ENCODE assay signal across 8 cellular contexts in the genomic region with DNA sequence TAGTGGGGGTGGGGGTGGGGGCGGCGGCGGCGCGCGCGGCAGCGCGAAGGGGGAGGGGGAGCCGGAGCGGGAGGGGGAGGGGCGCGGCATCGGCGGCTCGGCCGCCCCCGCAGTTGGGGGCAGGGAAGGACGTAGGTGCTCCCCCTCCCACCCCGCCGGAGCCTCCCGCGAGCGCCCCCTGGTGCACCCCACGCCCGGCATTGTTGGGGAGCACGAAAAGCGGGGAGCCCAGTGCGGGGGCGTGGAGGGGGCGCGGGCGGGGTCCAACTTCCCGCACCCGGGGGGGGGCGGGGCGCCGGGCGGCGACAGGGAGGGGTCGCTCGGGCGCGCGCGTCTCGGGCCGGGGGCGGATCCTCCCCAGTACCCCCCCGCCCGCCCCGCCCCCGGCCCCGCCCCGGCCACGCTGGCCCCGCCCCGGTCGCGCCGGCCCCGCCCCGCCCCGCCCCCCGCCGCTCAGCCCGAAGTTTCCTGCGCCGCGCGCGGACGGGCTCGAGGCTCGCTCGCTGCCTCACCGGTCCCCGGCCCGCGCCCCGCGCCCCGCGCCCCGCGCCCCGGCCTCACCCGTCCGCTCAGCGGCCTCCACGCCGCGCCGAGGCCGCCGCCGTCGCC. TPM values are rescaled to one million over a fixed set of nuclear protein-coding genes. Genes with fewer than 3 reads are reported as not detected.
A peak's percentile ranks its signal among the peaks of the same experiment; 100 is the strongest.
DNase-seq lines count a peak whose midpoint lies in the region; ATAC-seq and TF ChIP-seq lines count a peak whose summit lies in the region.

CACNA1H (plus strand) TSS at position 456 of the 609 bp plus-strand sequence. CDS start 632 bp downstream, outside the sequence.

- no peaks in the 10 kb centered on the region for H3K36me3 ChIP-seq in SK-N-SH (replicated peaks in 1 of 2; ENCODE audit: control insufficient read depth in 1 of 2, insufficient read depth in 2 of 2, low read length in 1 of 2)
- H3K36me3 ChIP-seq in iPS DF 6.9 (ENCODE audit: control insufficient read depth, insufficient read depth, low read length), result no peaks in the 10 kb centered on the region; the same call in 1 of the 2 replicates

- H2AFZ ChIP-seq in SK-N-SH (ENCODE audit: low read depth), result no peak within 1 kb of the TSS

- TF ChIP-seq CTCF in SK-N-SH (IDR thresholded peaks at IDR 0.05), result no peak

- no peaks in the 10 kb centered on the region for H3K4me1 ChIP-seq in SK-N-SH (ENCODE audit: control insufficient read depth in 1 of 2, insufficient read depth in 2 of 2, low read depth in 1 of 2, low read length in 1 of 2)
- H3K4me1 ChIP-seq in iPS DF 6.9 (ENCODE audit: control insufficient read depth, insufficient read depth, low read length), result peaks cover 3% of the 10 kb centered on the region

- peaks cover 69% of the 10 kb centered on the region for H3K27me3 ChIP-seq in SK-N-SH (ENCODE audit: insufficient read depth)
- no peaks in the 10 kb centered on the region for H3K27me3 ChIP-seq in iPS DF 6.9 (ENCODE audit: control insufficient read depth, insufficient read depth, low read length)

- no peaks in the 10 kb centered on the region for H3K36me3 Mint-ChIP-seq in activated T-helper 17 cell treated with anti-CD3 and anti-CD28 coated beads, Interleukin-2, amount 50 U/mL, for 72 hours (ENCODE audit: low read depth)

- peaks cover 18% of the 10 kb centered on the region; the same call in 1 of the 2 replicates for H4K20me1 ChIP-seq in SK-N-SH (ENCODE audit: insufficient read depth)

- no peak for TF ChIP-seq EP300 in SK-N-SH (IDR thresholded peaks at IDR 0.05; ENCODE audit: borderline replicate concordance in 1 of 2, low read depth in 1 of 2, low read length in 1 of 2)

- H3K9ac ChIP-seq in SK-N-SH, result no peak within 1 kb of the TSS

- POLR2A ChIA-PET in SK-N-SH (lab: Yijun Ruan, JAX), result no interaction called here

- H3K9me3 ChIP-seq in SK-N-SH (no peaks in the 10 kb centered on the region), iPS DF 6.9 (ENCODE audit: control insufficient read depth, insufficient read depth, low read length) (no peaks in the 10 kb centered on the region)

- no peak within 1 kb of the TSS for H3K27ac Mint-ChIP-seq in activated T-helper 17 cell treated with anti-CD3 and anti-CD28 coated beads, Interleukin-2, amount 50 U/mL, for 72 hours

- DNase-seq in SK-N-SH (peak; percentile 86), iPS DF 6.9 (ENCODE audit: low read depth, low spot score) (no peak), cerebellar nuclear complex (lab: John Stamatoyannopoulos, UW) (no peak), NCI-H82 treated with DMSO at 0.1 percent for 48 hours (lab: John Stamatoyannopoulos, UW; ENCODE audit: unreplicated experiment) (no peak)
- DNase-seq in stimulated activated CD4-positive, alpha-beta T cell treated with anti-CD3 and anti-CD28 coated beads, Interleukin-1b, Interleukin-23, amount 100 ng/mL, for 4 hours (ENCODE audit: low read depth in 2 of 2), result peak; percentile 64 to 71

- no peaks in the 10 kb centered on the region for H3K9me2 ChIP-seq in SK-N-SH

- H3K27me3 Mint-ChIP-seq in activated T-helper 17 cell treated with anti-CD3 and anti-CD28 coated beads, Interleukin-2, amount 50 U/mL, for 72 hours, result peaks cover 6% of the 10 kb centered on the region

- no peak within 1 kb of the TSS for H3K4me3 Mint-ChIP-seq in activated T-helper 17 cell treated with anti-CD3 and anti-CD28 coated beads, Interleukin-2, amount 50 U/mL, for 72 hours

- WGBS in SK-N-SH (ENCODE audit: low lambda C conversion rate), result 0% methylated on average over 2 of the region's 98 CpGs
- WGBS in iPS DF 6.9 (ENCODE audit: insufficient coverage, insufficient read length), result no CpG with 5 or more reads among the region's 98 CpGs

- no peak within 1 kb of the TSS for H3K27ac ChIP-seq in SK-N-SH (ENCODE audit: low read depth in 2 of 2, low read length in 1 of 2)
- no peak within 1 kb of the TSS for H3K27ac ChIP-seq in iPS DF 6.9 (ENCODE audit: low read length)

- no peaks in the 10 kb centered on the region for H3K4me1 Mint-ChIP-seq in activated T-helper 17 cell treated with anti-CD3 and anti-CD28 coated beads, Interleukin-2, amount 50 U/mL, for 72 hours

- ATAC-seq in SK-N-SH treated with all-trans-retinoic acid at 6 μM for 48 hours (no peak), HG02588 (IDR thresholded peaks at IDR 0.05; ENCODE audit: unreplicated experiment) (no peak)
- ATAC-seq in activated T-helper 17 cell treated with anti-CD3 and anti-CD28 coated beads, Interleukin-2, amount 50 U/mL, for 72 hours (replicated peaks), result peak; percentile 70

- CTCF ChIA-PET in SK-N-SH (lab: Yijun Ruan, JAX), result no interaction called here

- peaks cover 9% of the 10 kb centered on the region for H3F3A ChIP-seq in SK-N-SH (replicated peaks; ENCODE audit: insufficient read depth)

- H3K9me3 Mint-ChIP-seq in activated T-helper 17 cell treated with anti-CD3 and anti-CD28 coated beads, Interleukin-2, amount 50 U/mL, for 72 hours, result no peaks in the 10 kb centered on the region

- no peak for TF ChIP-seq RAD21 in SK-N-SH (IDR thresholded peaks at IDR 0.05; ENCODE audit: low read length)

- no peak within 1 kb of the TSS for H3K4me2 ChIP-seq in SK-N-SH

- no peak within 1 kb of the TSS for H3K4me3 ChIP-seq in SK-N-SH (ENCODE audit: low read depth in 2 of 2, low read length in 1 of 2)
- H3K4me3 ChIP-seq in iPS DF 6.9 (ENCODE audit: low read length), result peak within 1 kb of the TSS; percentile 81

- no peaks in the 10 kb centered on the region for H3K79me2 ChIP-seq in SK-N-SH (ENCODE audit: insufficient read depth)

TF ChIP-seq in SK-N-SH, 30 proteins besides CTCF, POLR2A, EP300 and RAD21 (continues in another document):
- TF ChIP-seq, protein P1, sequence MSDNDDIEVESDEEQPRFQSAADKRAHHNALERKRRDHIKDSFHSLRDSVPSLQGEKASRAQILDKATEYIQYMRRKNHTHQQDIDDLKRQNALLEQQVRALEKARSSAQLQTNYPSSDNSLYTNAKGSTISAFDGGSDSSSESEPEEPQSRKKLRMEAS (IDR thresholded peaks at IDR 0.05; ENCODE audit: low read depth), result no peak
- TF ChIP-seq, protein P2, sequence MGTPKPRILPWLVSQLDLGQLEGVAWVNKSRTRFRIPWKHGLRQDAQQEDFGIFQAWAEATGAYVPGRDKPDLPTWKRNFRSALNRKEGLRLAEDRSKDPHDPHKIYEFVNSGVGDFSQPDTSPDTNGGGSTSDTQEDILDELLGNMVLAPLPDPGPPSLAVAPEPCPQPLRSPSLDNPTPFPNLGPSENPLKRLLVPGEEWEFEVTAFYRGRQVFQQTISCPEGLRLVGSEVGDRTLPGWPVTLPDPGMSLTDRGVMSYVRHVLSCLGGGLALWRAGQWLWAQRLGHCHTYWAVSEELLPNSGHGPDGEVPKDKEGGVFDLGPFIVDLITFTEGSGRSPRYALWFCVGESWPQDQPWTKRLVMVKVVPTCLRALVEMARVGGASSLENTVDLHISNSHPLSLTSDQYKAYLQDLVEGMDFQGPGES (IDR thresholded peaks at IDR 0.05; ENCODE audit: low read depth, low read length), result no peak
- TF ChIP-seq FOXJ3 (CRISPR knock-in tag; IDR thresholded peaks at IDR 0.05), result no peak
- TF ChIP-seq POLR2AphosphoS5 (IDR thresholded peaks at IDR 0.05; ENCODE audit: low read depth, low read length), result no peak
- TF ChIP-seq RFX5 (IDR thresholded peaks at IDR 0.05; ENCODE audit: low read length), result no peak
- TF ChIP-seq TEAD4 (IDR thresholded peaks at IDR 0.05; ENCODE audit: borderline replicate concordance, insufficient read depth), result no peak
- TF ChIP-seq, protein P3, sequence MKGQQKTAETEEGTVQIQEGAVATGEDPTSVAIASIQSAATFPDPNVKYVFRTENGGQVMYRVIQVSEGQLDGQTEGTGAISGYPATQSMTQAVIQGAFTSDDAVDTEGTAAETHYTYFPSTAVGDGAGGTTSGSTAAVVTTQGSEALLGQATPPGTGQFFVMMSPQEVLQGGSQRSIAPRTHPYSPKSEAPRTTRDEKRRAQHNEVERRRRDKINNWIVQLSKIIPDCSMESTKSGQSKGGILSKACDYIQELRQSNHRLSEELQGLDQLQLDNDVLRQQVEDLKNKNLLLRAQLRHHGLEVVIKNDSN (IDR thresholded peaks at IDR 0.05; ENCODE audit: borderline replicate concordance, low read depth), result no peak

TF ChIP-seq in SK-N-SH treated with all-trans-retinoic acid at 6 μM for 48 hours, 23 proteins besides CTCF, POLR2A, EP300 and RAD21 (continues in another document):
- no peak for TF ChIP-seq CSDC2 (CRISPR knock-in tag; IDR thresholded peaks at IDR 0.05)
- no peak for TF ChIP-seq ISL1 (CRISPR knock-in tag; IDR thresholded peaks at IDR 0.05)
- TF ChIP-seq ZFP3 (CRISPR knock-in tag; IDR thresholded peaks at IDR 0.05), result no peak
- no peak for TF ChIP-seq CSRNP3 (CRISPR knock-in tag; IDR thresholded peaks at IDR 0.05)
- TF ChIP-seq PPARA (CRISPR knock-in tag; IDR thresholded peaks at IDR 0.05; ENCODE audit: borderline replicate concordance), result no peak
- TF ChIP-seq ARNTL (CRISPR knock-in tag; IDR thresholded peaks at IDR 0.05; ENCODE audit: borderline replicate concordance, low read depth), result no peak
- no peak for TF ChIP-seq ZFP30 (CRISPR knock-in tag; IDR thresholded peaks at IDR 0.05)

RNA-seq across cellular contexts. Expression of gene CACNA1H, which starts in this region (rescaled TPM):
- polyA plus RNA-seq in SK-N-SH (2012; rRNA removed), result not detected in 2 replicates
- not detected in 2 replicates for polyA plus RNA-seq in SK-N-SH (2012; cell fraction: cytosol; rRNA removed)
- polyA plus RNA-seq in SK-N-SH (2012; cell fraction: nucleus; rRNA removed), result not detected in 2 replicates
- 1 to 10 TPM; 1.4 to 1.9 TPM for total RNA-seq in activated T-helper 17 cell treated with anti-CD3 and anti-CD28 coated beads, Interleukin-2, amount 50 U/mL, for 72 hours

Comparison
In these comparisons a context has a peak if more than half of its experiments do, and no peak if none do; other contexts are left out.
1. Peak in DNase-seq in SK-N-SH; RNA of the gene not detected or under 1 TPM.
2. DNase-seq: peak in stimulated activated CD4-positive, alpha-beta T cell treated with anti-CD3 and anti-CD28 coated beads, Interleukin-1b, Interleukin-23, amount 100 ng/mL, for 4 hours (2 of 2); none in iPS DF 6.9 (single experiment), cerebellar nuclear complex (0 of 2) and NCI-H82 treated with DMSO at 0.1 percent for 48 hours (single experiment).